In genomic region chr1:184820956-184821355, GRCh38 we compare ENCODE assay signal across 24 cellular contexts.
"Had no signal": no experiment of that assay in that cellular context is flagged by ENCODE, and none has a peak within 500 bp of the region (broad histone marks: within the 10 kb centered on the region; RNA-seq: fewer than 3 reads in every experiment).

No MANE protein-coding gene starts in this region.

- ATAC-seq: activated T-cell treated with anti-CD3 and anti-CD28 coated beads, Interleukin-2, amount 50 U/mL, for 4 hours; PC-3 had no signal

- DNase-seq: activated B cell treated with CpG ODN at 0.5 μM for 24 hours; activated CD4-positive, alpha-beta T cell treated with anti-CD3 and anti-CD28 coated beads for 1 hour; activated CD4-positive, alpha-beta T cell treated with anti-CD3 and anti-CD28 coated beads, Interleukin-2, amount 10 ng/mL, durations not matched to agents 24 days and 14 days; activated CD4-positive, alpha-beta T cell treated with anti-CD3 and anti-CD28 coated beads, Interleukin-2, amount 50 U/mL, for 48 hours; activated CD8-positive, alpha-beta memory T cell treated with anti-CD3 and anti-CD28 coated beads for 24 hours; activated gamma-delta T cell treated with Interleukin-2 at 50 U/mL for 16 hours; activated naive CD4-positive, alpha-beta T cell treated with anti-CD3 and anti-CD28 coated beads, Interleukin-2, amount 50 U/mL, for 16 hours; activated naive CD8-positive, alpha-beta T cell treated with anti-CD3 and anti-CD28 coated beads, Interleukin-2, amount 10 ng/mL, durations not matched to agents 7 days and 5 days; activated T-cell treated with anti-CD3 and anti-CD28 coated beads, Interleukin-2, amount 50 U/mL, for 4 hours; aorta; caudate nucleus; Kasumi-1; NCI-H1105 treated with DMSO at 0.1 percent for 48 hours; NCI-H1436 treated with DMSO at 0.1 percent for 48 hours; NCI-H187; NCI-H2081; NCI-H510A treated with DMSO at 0.1 percent for 48 hours; PC-3; SHP77; T-helper 2 cell; T1000 had no signal

- H3K4me3 Mint-ChIP-seq: activated B cell treated with CpG ODN at 0.5 μM for 24 hours; activated CD4-positive, alpha-beta T cell treated with anti-CD3 and anti-CD28 coated beads, Interleukin-2, amount 10 ng/mL, durations not matched to agents 24 days and 14 days; activated naive CD8-positive, alpha-beta T cell treated with anti-CD3 and anti-CD28 coated beads, Interleukin-2, amount 10 ng/mL, durations not matched to agents 7 days and 5 days; activated T-cell treated with anti-CD3 and anti-CD28 coated beads, Interleukin-2, amount 50 U/mL, for 4 hours had no signal

- H3K4me3 ChIP-seq: breast epithelium, SJSA1 had no signal

- H3K27me3 ChIP-seq: breast epithelium, SJSA1 had no signal

- H3K36me3 ChIP-seq: breast epithelium had no signal

- H3K27ac Mint-ChIP-seq: activated B cell treated with CpG ODN at 0.5 μM for 24 hours; activated CD4-positive, alpha-beta T cell treated with anti-CD3 and anti-CD28 coated beads, Interleukin-2, amount 10 ng/mL, durations not matched to agents 24 days and 14 days; activated naive CD8-positive, alpha-beta T cell treated with anti-CD3 and anti-CD28 coated beads, Interleukin-2, amount 10 ng/mL, durations not matched to agents 7 days and 5 days; activated T-helper 2 cell treated with anti-CD3 and anti-CD28 coated beads, Interferon-gamma antibody, Interleukin-2, Interleukin-4, amounts not matched to agents 10 μg/mL and 5 μg/mL and 100 μg/mL, durations not matched to agents 14 hours and 24 hours and 36 hours had no signal

- H3K27me3 Mint-ChIP-seq: activated B cell treated with CpG ODN at 0.5 μM for 24 hours; activated CD4-positive, alpha-beta T cell treated with anti-CD3 and anti-CD28 coated beads, Interleukin-2, amount 10 ng/mL, durations not matched to agents 24 days and 14 days; activated naive CD8-positive, alpha-beta T cell treated with anti-CD3 and anti-CD28 coated beads, Interleukin-2, amount 10 ng/mL, durations not matched to agents 7 days and 5 days had no signal

- H3K9me3 ChIP-seq: breast epithelium, SJSA1 had no signal

- H3K27ac ChIP-seq: breast epithelium, SJSA1 had no signal
